29 cellular contexts compared by ENCODE assay signal in the genomic region with DNA sequence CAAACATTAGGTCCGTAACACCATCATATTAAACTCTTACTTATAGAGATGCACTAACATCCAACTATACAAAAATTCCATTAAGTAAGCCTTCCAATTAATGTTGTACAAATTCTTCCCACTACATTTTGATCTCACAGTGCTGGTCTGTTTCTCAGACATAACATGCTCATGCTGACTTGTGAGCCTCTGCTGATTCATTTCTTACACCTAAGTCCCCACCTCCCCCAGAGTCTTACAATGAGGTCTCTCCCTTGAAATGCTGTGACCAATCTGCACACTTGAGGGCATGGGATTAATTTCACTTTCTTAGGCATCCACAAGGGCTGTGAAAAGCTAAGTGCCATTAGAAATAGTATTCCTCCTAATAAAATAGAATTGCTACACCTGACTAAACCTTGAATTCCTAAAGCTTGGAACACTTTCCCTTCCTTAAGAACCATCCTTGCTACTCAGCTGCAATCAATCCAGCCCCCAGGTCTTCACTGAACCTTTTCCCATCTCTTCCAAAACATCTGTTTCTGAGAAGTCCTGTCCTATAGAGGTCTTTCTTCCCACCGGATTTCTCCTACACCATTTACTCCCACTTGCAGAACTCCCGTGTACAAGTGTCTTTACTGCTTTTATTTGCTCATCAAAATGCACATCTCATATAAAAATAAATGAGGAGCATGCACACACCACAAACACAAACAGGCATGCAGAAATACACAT. TPM values are rescaled to one million over a fixed set of nuclear protein-coding genes. Genes with fewer than 3 reads are reported as not detected.
"Had no signal": no experiment of that assay in that cellular context is flagged by ENCODE, and none has a peak within 500 bp of the region (broad histone marks: within the 10 kb centered on the region; RNA-seq: fewer than 3 reads in every experiment).

No MANE protein-coding gene starts in this region.

- H3K27me3 ChIP-seq: esophagus squamous epithelium, heart left ventricle, neutrophil, ovary, right atrium auricular region, sigmoid colon, stomach, transverse colon had no signal

- H3K9me3 ChIP-seq: esophagus squamous epithelium, heart left ventricle, neutrophil, ovary, right atrium auricular region, sigmoid colon, stomach, thoracic aorta, transverse colon had no signal

- ATAC-seq: effector memory CD8-positive, alpha-beta T cell; heart left ventricle; naive thymus-derived CD4-positive, alpha-beta T cell had no signal

- H3K4me1 ChIP-seq: esophagus squamous epithelium, heart left ventricle, right atrium auricular region, sigmoid colon, stomach, transverse colon had no signal

- H3K27ac ChIP-seq: epithelial cell of prostate, esophagus squamous epithelium, heart left ventricle, neutrophil, ovary, right atrium auricular region, sigmoid colon, stomach, thoracic aorta, transverse colon had no signal

- FAIRE-seq: colon, islet of Langerhans, small intestine had no signal

- H3K36me3 ChIP-seq: esophagus squamous epithelium, heart left ventricle, neutrophil, ovary, right atrium auricular region, sigmoid colon, stomach, thoracic aorta, transverse colon had no signal

- DNase-seq: effector memory CD8-positive, alpha-beta T cell; esophagus squamous epithelium; foreskin melanocyte; heart left ventricle; hippocampal formation; kidney glomerular epithelial cell; naive thymus-derived CD4-positive, alpha-beta T cell; nephron progenitor cell; ovary; sigmoid colon; small intestine; stimulated activated CD4-positive, alpha-beta T cell treated with anti-CD3 and anti-CD28 coated beads, Interleukin-12 subunit alpha, Interleukin-12 subunit beta, amount 100 ng/mL, for 4 hours; stimulated activated naive CD4-positive, alpha-beta T cell; stomach; substantia nigra; transverse colon had no signal

- H3K4me3 ChIP-seq: esophagus squamous epithelium, heart left ventricle, ovary, right atrium auricular region, sigmoid colon, stomach, thoracic aorta, transverse colon had no signal

RNA-seq across cellular contexts. Expression of gene HBG1, which starts 2.0 kb away (rescaled TPM):
- total RNA-seq: esophagus squamous epithelium; glomerular endothelial cell; heart left ventricle; lung microvascular endothelial cell; mesenteric fat pad; mononuclear cell; naive thymus-derived CD4-positive, alpha-beta T cell; posterior vena cava; right atrium auricular region; sigmoid colon; thoracic aorta; transverse colon; ureter had no signal
- polyA plus RNA-seq: heart left ventricle; liver; naive thymus-derived CD4-positive, alpha-beta T cell; ovary; sigmoid colon; small intestine; stomach had no signal

RNA-seq across cellular contexts. Expression of gene HBG2, which starts 6.9 kb away (rescaled TPM):
- total RNA-seq: esophagus squamous epithelium; glomerular endothelial cell; lung microvascular endothelial cell; mesenteric fat pad; naive thymus-derived CD4-positive, alpha-beta T cell; sigmoid colon; thoracic aorta; transverse colon; ureter had no signal
- polyA plus RNA-seq: heart left ventricle; naive thymus-derived CD4-positive, alpha-beta T cell; sigmoid colon; small intestine had no signal

RNA-seq across cellular contexts. Expression of gene HBD, which starts 13.4 kb away (rescaled TPM):
- total RNA-seq: esophagus squamous epithelium; glomerular endothelial cell; lung microvascular endothelial cell; naive thymus-derived CD4-positive, alpha-beta T cell; sigmoid colon; thoracic aorta; transverse colon had no signal
- polyA plus RNA-seq: heart left ventricle; naive thymus-derived CD4-positive, alpha-beta T cell; ovary; sigmoid colon; small intestine had no signal

RNA-seq across cellular contexts. Expression of gene HBB, which starts 20.8 kb away (rescaled TPM):
- total RNA-seq: glomerular endothelial cell, lung microvascular endothelial cell had no signal

RNA-seq across cellular contexts. Expression of gene HBE1, which starts 22.1 kb away (rescaled TPM):
- total RNA-seq: esophagus squamous epithelium; glomerular endothelial cell; heart left ventricle; lung microvascular endothelial cell; mesenteric fat pad; naive thymus-derived CD4-positive, alpha-beta T cell; posterior vena cava; right atrium auricular region; sigmoid colon; thoracic aorta; transverse colon; ureter had no signal
- polyA plus RNA-seq: heart left ventricle; liver; naive thymus-derived CD4-positive, alpha-beta T cell; sigmoid colon; small intestine; stomach had no signal
